19 cellular contexts compared by ENCODE assay signal in genomic region chr4:152104286-152104685, GRCh38.
DNase-seq lines count a peak whose midpoint lies in the region; ATAC-seq and TF ChIP-seq lines count a peak whose summit lies in the region.
"Had no signal": no experiment of that assay in that cellular context is flagged by ENCODE, and none has a peak within 500 bp of the region (broad histone marks: within the 10 kb centered on the region; RNA-seq: fewer than 3 reads in every experiment).

No MANE protein-coding gene starts in this region.

- no peaks in the 10 kb centered on the region for H3K9me2 ChIP-seq in hepatocyte (replicated peaks; ENCODE audit: insufficient read depth)

- H3K4me3 ChIP-seq in hepatocyte = no peak overlapping the region
- H3K4me3 ChIP-seq: GM12878, uterus had no signal

- no peaks in the 10 kb centered on the region for H4K20me1 ChIP-seq in hepatocyte (ENCODE audit: insufficient read depth, poor library complexity, severe bottlenecking)

- H3K27ac ChIP-seq in hepatocyte = peak overlapping the region; percentile 79
- H3K27ac ChIP-seq: KMS-11, uterus had no signal

- H3K4me2 ChIP-seq in hepatocyte = no peak overlapping the region
- H3K4me2 ChIP-seq: KMS-11 had no signal

- no peaks in the 10 kb centered on the region for H3K27me3 ChIP-seq in hepatocyte
- H3K27me3 ChIP-seq: uterus had no signal

- H3K36me3 Mint-ChIP-seq in activated naive CD4-positive, alpha-beta T cell treated with anti-CD3 and anti-CD28 coated beads, Interleukin-2, amount 50 U/mL, for 24 hours = peaks cover 5% of the 10 kb centered on the region
- peaks cover 2% of the 10 kb centered on the region for H3K36me3 Mint-ChIP-seq in activated naive CD8-positive, alpha-beta T cell
- peaks cover 1 to 13% of the 10 kb centered on the region in 2 donors for H3K36me3 Mint-ChIP-seq in stimulated activated naive B cell treated with anti-CD40 and anti-IgM and Interleukin-4, amounts not matched to agents 10 μg/mL and 1 μg/mL and 100 μg/mL, for 72 hours

- no peak overlapping the region for H2AFZ ChIP-seq in hepatocyte

- TF ChIP-seq CTCF in hepatocyte (IDR thresholded peaks at IDR 0.05; ENCODE audit: poor library complexity) = no peak

- 84% methylated on average over 9 of the region's 9 CpGs for WGBS in hepatocyte (ENCODE audit: low lambda C conversion rate, missing lambda C conversion rate)

- no peaks in the 10 kb centered on the region for H3K9me3 ChIP-seq in hepatocyte (ENCODE audit: low read depth)
- H3K9me3 ChIP-seq: uterus had no signal

- H3K27me3 Mint-ChIP-seq in activated naive CD4-positive, alpha-beta T cell treated with anti-CD3 and anti-CD28 coated beads, Interleukin-2, amount 50 U/mL, for 24 hours = no peaks in the 10 kb centered on the region
- no peaks in the 10 kb centered on the region for H3K27me3 Mint-ChIP-seq in activated naive CD8-positive, alpha-beta T cell
- peaks cover 5 to 19% of the 10 kb centered on the region in 2 donors for H3K27me3 Mint-ChIP-seq in stimulated activated naive B cell treated with anti-CD40 and anti-IgM and Interleukin-4, amounts not matched to agents 10 μg/mL and 1 μg/mL and 100 μg/mL, for 72 hours

- DNase-seq in activated naive CD4-positive, alpha-beta T cell (lab: John Stamatoyannopoulos, UW) = no peak
- DNase-seq in hepatocyte (ENCODE audit: low spot score) = no peak
- DNase-seq in stimulated activated naive B cell treated with anti-CD40 and anti-IgM and Interleukin-4, amounts not matched to agents 10 μg/mL and 1 μg/mL and 100 μg/mL, for 72 hours = no peak
- DNase-seq in NCI-H2196 treated with DMSO at 0.1 percent for 48 hours (lab: John Stamatoyannopoulos, UW; ENCODE audit: unreplicated experiment) = no peak
- no peak for DNase-seq in putamen (ENCODE audit: low spot score)
- DNase-seq: ACHN; activated CD4-positive, alpha-beta T cell treated with anti-CD3 and anti-CD28 coated beads, Interleukin-2, amount 50 U/mL, for 48 hours; activated naive CD4-positive, alpha-beta T cell treated with Interleukin-2 at 50 U/mL for 16 hours; naive B cell; NCI-H1694 treated with DMSO at 0.1 percent for 48 hours; NCI-H2171 treated with DMSO at 0.1 percent for 48 hours; RPMI8226; stimulated activated CD8-positive, alpha-beta memory T cell treated with anti-CD3 and anti-CD28 coated beads, Interleukin-4, amount 100 ng/mL, for 48 hours; uterus had no signal

- peaks cover 100% of the 10 kb centered on the region for H3K4me1 Mint-ChIP-seq in activated naive CD4-positive, alpha-beta T cell treated with anti-CD3 and anti-CD28 coated beads, Interleukin-2, amount 50 U/mL, for 24 hours
- H3K4me1 Mint-ChIP-seq in activated naive CD8-positive, alpha-beta T cell (ENCODE audit: low read depth) = peaks cover 97% of the 10 kb centered on the region
- H3K4me1 Mint-ChIP-seq in stimulated activated naive B cell treated with anti-CD40 and anti-IgM and Interleukin-4, amounts not matched to agents 10 μg/mL and 1 μg/mL and 100 μg/mL, for 72 hours = peaks cover 25 to 49% of the 10 kb centered on the region in 2 donors

- H3K4me1 ChIP-seq in hepatocyte (ENCODE audit: insufficient read depth) = peaks cover 25% of the 10 kb centered on the region
- H3K4me1 ChIP-seq: uterus had no signal

- H3K9me3 Mint-ChIP-seq in activated naive CD4-positive, alpha-beta T cell treated with anti-CD3 and anti-CD28 coated beads, Interleukin-2, amount 50 U/mL, for 24 hours = no peaks in the 10 kb centered on the region
- H3K9me3 Mint-ChIP-seq in activated naive CD8-positive, alpha-beta T cell (ENCODE audit: low read depth) = no peaks in the 10 kb centered on the region
- peaks cover 5 to 8% of the 10 kb centered on the region in 2 donors for H3K9me3 Mint-ChIP-seq in stimulated activated naive B cell treated with anti-CD40 and anti-IgM and Interleukin-4, amounts not matched to agents 10 μg/mL and 1 μg/mL and 100 μg/mL, for 72 hours

- H3K79me2 ChIP-seq in hepatocyte = no peaks in the 10 kb centered on the region

- ATAC-seq in stimulated activated naive B cell treated with anti-CD40 and anti-IgM and Interleukin-4, amounts not matched to agents 10 μg/mL and 1 μg/mL and 100 μg/mL, for 72 hours (replicated peaks) = no peak
- no peak for ATAC-seq in HG03521 (IDR thresholded peaks at IDR 0.05; ENCODE audit: unreplicated experiment)
- ATAC-seq: GM12878 had no signal

- no peaks in the 10 kb centered on the region for H3K36me3 ChIP-seq in hepatocyte (replicated peaks; ENCODE audit: insufficient read depth, low read depth)
- H3K36me3 ChIP-seq: uterus had no signal

- H3K27ac Mint-ChIP-seq in activated naive CD4-positive, alpha-beta T cell treated with anti-CD3 and anti-CD28 coated beads, Interleukin-2, amount 50 U/mL, for 24 hours = peak overlapping the region; percentile 100
- H3K27ac Mint-ChIP-seq in activated naive CD8-positive, alpha-beta T cell = peak overlapping the region; percentile 97
- H3K27ac Mint-ChIP-seq in stimulated activated naive B cell treated with anti-CD40 and anti-IgM and Interleukin-4, amounts not matched to agents 10 μg/mL and 1 μg/mL and 100 μg/mL, for 72 hours = peak overlapping the region; percentile 65

- H3K4me3 Mint-ChIP-seq in activated naive CD4-positive, alpha-beta T cell treated with anti-CD3 and anti-CD28 coated beads, Interleukin-2, amount 50 U/mL, for 24 hours = peak overlapping the region; percentile 51
- H3K4me3 Mint-ChIP-seq in activated naive CD8-positive, alpha-beta T cell = peak overlapping the region; percentile 51
- H3K4me3 Mint-ChIP-seq in stimulated activated naive B cell treated with anti-CD40 and anti-IgM and Interleukin-4, amounts not matched to agents 10 μg/mL and 1 μg/mL and 100 μg/mL, for 72 hours = no peak overlapping the region

Comparison
In these comparisons a context has a peak if more than half of its experiments do, and no peak if none do; other contexts are left out.
1. H3K4me3 Mint-ChIP-seq: peak in activated naive CD4-positive, alpha-beta T cell treated with anti-CD3 and anti-CD28 coated beads, Interleukin-2, amount 50 U/mL, for 24 hours (single experiment) and activated naive CD8-positive, alpha-beta T cell (single experiment); none in stimulated activated naive B cell treated with anti-CD40 and anti-IgM and Interleukin-4, amounts not matched to agents 10 μg/mL and 1 μg/mL and 100 μg/mL, for 72 hours (0 of 2).
2. Peak in every context shown above with its lines, with median percentiles within 50 percentile points of each other: H3K27ac Mint-ChIP-seq.